In the genomic region with DNA sequence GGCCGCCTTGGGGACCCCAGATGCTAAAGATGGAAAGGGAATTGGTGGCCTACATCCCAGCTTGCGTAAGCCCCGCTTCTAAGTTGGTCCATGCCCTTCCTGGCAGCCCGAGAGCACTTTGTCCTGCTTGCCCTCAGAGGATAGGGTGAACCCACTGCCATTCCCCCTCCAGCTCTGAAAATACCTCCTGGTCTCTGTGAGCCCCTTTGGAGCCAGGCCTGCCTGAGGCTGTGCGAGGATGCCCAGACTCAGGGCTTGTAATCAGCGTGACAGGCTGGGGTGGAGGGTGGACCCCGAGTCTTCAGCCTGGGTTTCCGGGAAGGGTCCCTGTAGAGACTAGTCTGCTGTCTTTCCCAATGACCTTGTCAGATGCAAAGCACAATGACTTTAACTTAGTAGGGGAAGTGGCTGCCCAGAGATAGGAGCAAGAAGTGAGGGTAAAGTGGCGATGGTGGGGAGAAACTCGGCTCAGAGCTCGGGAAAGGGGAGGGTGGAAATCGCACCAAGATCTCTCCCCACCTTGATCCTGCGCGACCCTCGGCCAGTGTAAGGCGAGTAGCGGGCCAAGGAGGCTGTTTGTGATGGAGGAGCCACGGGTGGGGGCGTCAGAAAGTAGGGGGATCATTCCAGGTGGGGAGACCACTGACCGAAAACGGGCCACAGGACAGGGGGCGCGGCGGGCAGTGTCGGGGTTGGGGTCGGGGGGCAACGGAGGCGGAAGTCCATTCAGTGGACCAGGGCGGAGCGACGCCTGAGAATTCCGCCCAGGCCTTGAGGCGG, we compare ENCODE assay signal across 1 cellular context.
TF ChIP-seq lines count a peak whose summit lies in the region.

No MANE protein-coding gene starts in this region.

TF ChIP-seq in K562, 482 proteins besides CTCF, POLR2A, EP300 and RAD21:
- TF ChIP-seq, protein P1, sequence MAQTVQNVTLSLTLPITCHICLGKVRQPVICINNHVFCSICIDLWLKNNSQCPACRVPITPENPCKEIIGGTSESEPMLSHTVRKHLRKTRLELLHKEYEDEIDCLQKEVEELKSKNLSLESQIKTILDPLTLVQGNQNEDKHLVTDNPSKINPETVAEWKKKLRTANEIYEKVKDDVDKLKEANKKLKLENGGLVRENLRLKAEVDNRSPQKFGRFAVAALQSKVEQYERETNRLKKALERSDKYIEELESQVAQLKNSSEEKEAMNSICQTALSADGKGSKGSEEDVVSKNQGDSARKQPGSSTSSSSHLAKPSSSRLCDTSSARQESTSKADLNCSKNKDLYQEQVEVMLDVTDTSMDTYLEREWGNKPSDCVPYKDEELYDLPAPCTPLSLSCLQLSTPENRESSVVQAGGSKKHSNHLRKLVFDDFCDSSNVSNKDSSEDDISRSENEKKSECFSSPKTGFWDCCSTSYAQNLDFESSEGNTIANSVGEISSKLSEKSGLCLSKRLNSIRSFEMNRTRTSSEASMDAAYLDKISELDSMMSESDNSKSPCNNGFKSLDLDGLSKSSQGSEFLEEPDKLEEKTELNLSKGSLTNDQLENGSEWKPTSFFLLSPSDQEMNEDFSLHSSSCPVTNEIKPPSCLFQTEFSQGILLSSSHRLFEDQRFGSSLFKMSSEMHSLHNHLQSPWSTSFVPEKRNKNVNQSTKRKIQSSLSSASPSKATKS (CRISPR knock-in tag; IDR thresholded peaks at IDR 0.05): no peak
- TF ChIP-seq ZBTB7A (IDR thresholded peaks at IDR 0.05; ENCODE audit: borderline replicate concordance, control insufficient read depth, low read depth, low read length): 0 out of 2 replicates have a peak, but pooled peaks have one; percentile 16
